Comparison of ENCODE assay signal across 8 cellular contexts in the genomic region with DNA sequence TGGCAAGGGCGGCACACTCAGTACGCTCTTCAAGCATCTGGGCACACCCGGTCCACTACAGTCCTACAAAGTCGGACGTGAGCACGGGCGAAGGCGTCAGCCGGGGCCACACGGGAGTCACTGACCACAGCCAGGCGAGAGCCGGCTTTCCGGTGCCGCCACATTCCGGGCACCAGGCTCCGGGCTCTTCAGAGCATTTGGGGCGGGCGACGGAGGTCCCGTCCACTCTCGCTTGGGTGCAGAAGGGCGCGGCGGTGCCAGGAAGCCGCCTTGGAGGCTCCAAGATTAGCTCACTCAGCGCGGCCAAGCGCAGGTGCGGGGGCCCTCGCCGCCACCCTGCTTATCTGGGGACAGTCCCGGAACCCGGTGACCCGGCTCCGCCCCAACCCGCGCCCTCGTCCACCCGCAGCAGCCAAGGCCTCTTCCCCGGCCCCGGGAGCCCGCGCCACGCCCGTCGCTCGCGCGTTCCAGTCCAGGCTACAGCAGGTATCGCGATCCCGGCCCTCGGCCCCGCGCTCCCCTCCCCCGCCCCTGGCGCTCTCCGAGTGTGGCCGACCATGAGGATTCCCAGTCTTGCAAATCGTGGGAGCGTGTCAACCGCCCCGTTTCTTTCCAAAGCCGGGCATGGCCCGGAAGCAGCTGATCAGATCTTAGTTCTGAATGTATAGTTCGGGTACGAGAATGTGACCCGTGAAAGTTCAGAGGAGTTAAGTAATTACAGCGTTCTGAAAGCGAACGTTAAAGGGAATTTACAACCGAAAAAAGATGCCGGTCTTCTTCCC. TPM values are rescaled to one million over a fixed set of nuclear protein-coding genes. Genes with fewer than 3 reads are reported as not detected.
DNase-seq lines count a peak whose midpoint lies in the region; ATAC-seq and TF ChIP-seq lines count a peak whose summit lies in the region.

ADPRH (plus strand) TSS at position 127 of the 782 bp plus-strand sequence. CDS start 2,678 bp downstream, outside the sequence.

- DNase-seq in Daoy (ENCODE audit: low read depth) (peak; percentile 73), HL-60 (ENCODE audit: low read depth in 1 of 2, low spot score in 1 of 2) (peak in 1 of 2 experiments; percentile 25), T-helper 2 cell (peak; percentile 12 to 65 (median 34)), cardiac fibroblast (ENCODE audit: low read depth in 2 of 2) (peak; percentile 68 to 69), iris pigment epithelial cell (ENCODE audit: low read depth) (peak; percentile 79), spleen (peak; percentile 94), OCI-M2 (lab: John Stamatoyannopoulos, UW; ENCODE audit: unreplicated experiment) (no peak)

- H3K27me3 ChIP-seq in HL-60 (ENCODE audit: insufficient read depth, poor library complexity, severe bottlenecking) (no peaks in the 10 kb centered on the region), spleen (replicated peaks in 1 of 7) (no peaks in the 10 kb centered on the region)

- TF ChIP-seq CTCF in HL-60 (IDR thresholded peaks at IDR 0.05; ENCODE audit: insufficient read depth, low read length) (no peak), cardiac fibroblast (IDR thresholded peaks at IDR 0.05; ENCODE audit: low read depth, low read length) (no peak), spleen (IDR thresholded peaks at IDR 0.05 in 8 of 11, conservative IDR thresholded peaks at IDR 0.05 in 3 of 11) (no peak)

- ATAC-seq in GM21367 (IDR thresholded peaks at IDR 0.05; ENCODE audit: unreplicated experiment) = peak; percentile 48

- peaks cover 0 to 6% (median 0%) of the 10 kb centered on the region in 6 donors for H3K36me3 ChIP-seq in spleen

- H3K27ac ChIP-seq in HL-60 (replicated peaks) (peak within 1 kb of the TSS; percentile 53), spleen (peak within 1 kb of the TSS; percentile 89 to 94 (median 91))

- TF ChIP-seq POLR2A in spleen (IDR thresholded peaks at IDR 0.05) = no peak

- intact Hi-C loops in spleen (cut with DNase I; ENCODE audit: low total_unique reads) = loop anchor here (10.0 kb wide), 1 partner anchor 85 kb away; the partner anchor contains the start of gene POPDC2

- no peaks in the 10 kb centered on the region for H3K9me3 ChIP-seq in spleen

- peak within 1 kb of the TSS; percentile 17 for H3K4me3 ChIP-seq in HL-60 (replicated peaks; ENCODE audit: insufficient read depth, low read length)
- peak within 1 kb of the TSS; percentile 55 to 57 for H3K4me3 ChIP-seq in cardiac fibroblast (replicated peaks in 1 of 2; ENCODE audit: low read depth in 2 of 2, low read length in 2 of 2)
- peak within 1 kb of the TSS; percentile 43 to 74 (median 54) for H3K4me3 ChIP-seq in spleen

- peaks cover 0 to 38% (median 22%) of the 10 kb centered on the region in 6 donors for H3K4me1 ChIP-seq in spleen

- WGBS in spleen, 5 donors = 0 to 2% (median 1%) methylated on average over 46 to 73 of the region's 73 CpGs

RNA-seq across cellular contexts. Expression of gene ADPRH, which starts in this region (rescaled TPM):
- 0.86 and 2.5 TPM in 2 replicates for total RNA-seq in Daoy (2014; rRNA removed; shearing (Covaris generic))
- total RNA-seq in spleen = 10 to 100 TPM; 16.1 to 29.2 (median 24.3) TPM
- 10 to 100 TPM in 2 of 3 donors, 1 to 10 TPM in 1; 7.1 to 14.4 (median 10.3) TPM for polyA plus RNA-seq in spleen
